ENCODE assay signal across 13 cellular contexts in the genomic region with DNA sequence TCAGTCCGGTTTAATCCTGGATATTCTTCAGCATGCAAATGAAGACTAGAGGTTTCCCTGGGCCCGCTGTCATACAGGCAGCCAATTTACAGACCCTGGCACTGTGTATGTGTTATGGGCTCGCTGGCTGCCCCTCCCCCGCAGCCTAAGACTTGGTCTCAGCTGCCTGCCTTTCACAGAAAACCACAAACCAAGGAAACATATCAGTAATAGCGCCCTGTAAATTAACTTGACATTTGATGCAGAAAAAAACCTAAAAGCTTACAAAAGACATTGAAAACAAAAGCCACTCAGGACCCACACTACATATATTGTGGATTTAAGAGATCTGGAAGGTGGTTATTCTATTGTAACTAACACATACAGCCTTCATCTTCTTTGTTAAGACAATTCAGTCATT.
A peak's percentile ranks its signal among the peaks of the same experiment; 100 is the strongest.
DNase-seq lines count a peak whose midpoint lies in the region; ATAC-seq and TF ChIP-seq lines count a peak whose summit lies in the region.
"Had no signal": no experiment of that assay in that cellular context is flagged by ENCODE, and none has a peak within 500 bp of the region (broad histone marks: within the 10 kb centered on the region; RNA-seq: fewer than 3 reads in every experiment).

No MANE protein-coding gene starts in this region.

- H3K9me3 ChIP-seq in upper lobe of left lung, result no peaks in the 10 kb centered on the region
- H3K9me3 ChIP-seq: prostate gland had no signal

- no peak for TF ChIP-seq EP300 in upper lobe of left lung (IDR thresholded peaks at IDR 0.05)

- H3K4me3 Mint-ChIP-seq in activated CD4-positive, alpha-beta T cell treated with anti-CD3 and anti-CD28 coated beads for 36 hours, result no peak overlapping the region
- H3K4me3 Mint-ChIP-seq in activated CD4-positive, alpha-beta T cell treated with anti-CD3 and anti-CD28 coated beads, Interleukin-2, amount 10 ng/mL, durations not matched to agents 24 days and 14 days, result no peak overlapping the region
- no peak overlapping the region for H3K4me3 Mint-ChIP-seq in stimulated activated naive CD8-positive, alpha-beta T cell treated with anti-CD3 and anti-CD28 coated beads, Interleukin-15, amount 100 ng/mL, for 72 hours
- H3K4me3 Mint-ChIP-seq: activated naive CD8-positive, alpha-beta T cell treated with anti-CD3 and anti-CD28 coated beads, Interleukin-2, amount 10 ng/mL, durations not matched to agents 7 days and 5 days had no signal

- peaks cover 3% of the 10 kb centered on the region for H3K4me1 Mint-ChIP-seq in activated CD4-positive, alpha-beta T cell treated with anti-CD3 and anti-CD28 coated beads for 36 hours
- no peaks in the 10 kb centered on the region for H3K4me1 Mint-ChIP-seq in activated CD4-positive, alpha-beta T cell treated with anti-CD3 and anti-CD28 coated beads, Interleukin-2, amount 10 ng/mL, durations not matched to agents 24 days and 14 days
- H3K4me1 Mint-ChIP-seq in stimulated activated naive CD8-positive, alpha-beta T cell treated with anti-CD3 and anti-CD28 coated beads, Interleukin-15, amount 100 ng/mL, for 72 hours, result peaks cover 6% of the 10 kb centered on the region

- no peaks in the 10 kb centered on the region for H3K36me3 Mint-ChIP-seq in activated CD4-positive, alpha-beta T cell treated with anti-CD3 and anti-CD28 coated beads for 36 hours (ENCODE audit: low read depth)
- H3K36me3 Mint-ChIP-seq in activated CD4-positive, alpha-beta T cell treated with anti-CD3 and anti-CD28 coated beads, Interleukin-2, amount 10 ng/mL, durations not matched to agents 24 days and 14 days (ENCODE audit: low read depth), result no peaks in the 10 kb centered on the region
- H3K36me3 Mint-ChIP-seq: activated naive CD8-positive, alpha-beta T cell treated with anti-CD3 and anti-CD28 coated beads, Interleukin-2, amount 10 ng/mL, durations not matched to agents 7 days and 5 days had no signal

- H3K27me3 ChIP-seq in upper lobe of left lung, result no peaks in the 10 kb centered on the region

- H3K27me3 Mint-ChIP-seq in activated CD4-positive, alpha-beta T cell treated with anti-CD3 and anti-CD28 coated beads for 36 hours, result peaks cover 8% of the 10 kb centered on the region
- peaks cover 6% of the 10 kb centered on the region for H3K27me3 Mint-ChIP-seq in activated CD4-positive, alpha-beta T cell treated with anti-CD3 and anti-CD28 coated beads, Interleukin-2, amount 10 ng/mL, durations not matched to agents 24 days and 14 days
- no peaks in the 10 kb centered on the region for H3K27me3 Mint-ChIP-seq in stimulated activated naive CD8-positive, alpha-beta T cell treated with anti-CD3 and anti-CD28 coated beads, Interleukin-15, amount 100 ng/mL, for 72 hours

- no peaks in the 10 kb centered on the region for H3K4me1 ChIP-seq in upper lobe of left lung
- H3K4me1 ChIP-seq: prostate gland had no signal

- CTCF ChIA-PET in activated CD4-positive, alpha-beta T cell treated with anti-CD3 and anti-CD28 coated beads for 36 hours (lab: Charles Lee), result no interaction called here

- H3K27ac Mint-ChIP-seq in activated CD4-positive, alpha-beta T cell treated with anti-CD3 and anti-CD28 coated beads for 36 hours, result no peak overlapping the region
- H3K27ac Mint-ChIP-seq in activated CD4-positive, alpha-beta T cell treated with anti-CD3 and anti-CD28 coated beads, Interleukin-2, amount 10 ng/mL, durations not matched to agents 24 days and 14 days, result no peak overlapping the region
- H3K27ac Mint-ChIP-seq in stimulated activated naive CD8-positive, alpha-beta T cell treated with anti-CD3 and anti-CD28 coated beads, Interleukin-15, amount 100 ng/mL, for 72 hours, result no peak overlapping the region
- H3K27ac Mint-ChIP-seq: activated naive CD8-positive, alpha-beta T cell treated with anti-CD3 and anti-CD28 coated beads, Interleukin-2, amount 10 ng/mL, durations not matched to agents 7 days and 5 days had no signal

- H3K9me3 Mint-ChIP-seq in activated CD4-positive, alpha-beta T cell treated with anti-CD3 and anti-CD28 coated beads for 36 hours (ENCODE audit: low read depth), result no peaks in the 10 kb centered on the region
- no peaks in the 10 kb centered on the region for H3K9me3 Mint-ChIP-seq in activated CD4-positive, alpha-beta T cell treated with anti-CD3 and anti-CD28 coated beads, Interleukin-2, amount 10 ng/mL, durations not matched to agents 24 days and 14 days
- H3K9me3 Mint-ChIP-seq in stimulated activated naive CD8-positive, alpha-beta T cell treated with anti-CD3 and anti-CD28 coated beads, Interleukin-15, amount 100 ng/mL, for 72 hours, result no peaks in the 10 kb centered on the region
- H3K9me3 Mint-ChIP-seq: activated naive CD8-positive, alpha-beta T cell treated with anti-CD3 and anti-CD28 coated beads, Interleukin-2, amount 10 ng/mL, durations not matched to agents 7 days and 5 days had no signal

- peak; percentile 7 for DNase-seq in activated CD4-positive, alpha-beta T cell treated with anti-CD3 and anti-CD28 coated beads for 36 hours
- DNase-seq in activated CD4-positive, alpha-beta T cell treated with anti-CD3 and anti-CD28 coated beads, Interleukin-2, amount 10 ng/mL, durations not matched to agents 24 days and 14 days, result no peak
- DNase-seq in NCI-H526 (lab: John Stamatoyannopoulos, UW), result peak; percentile 86 to 91
- peak; percentile 64 for DNase-seq in cerebellum (ENCODE audit: low spot score)
- DNase-seq in stimulated activated naive CD8-positive, alpha-beta T cell treated with anti-CD3 and anti-CD28 coated beads, Interleukin-15, amount 100 ng/mL, for 72 hours, result no peak
- DNase-seq in upper lobe of left lung, result no peak
- no peak for DNase-seq in glomerular visceral epithelial cell (ENCODE audit: extremely low spot score)
- DNase-seq: activated CD8-positive, alpha-beta memory T cell treated with anti-CD3 and anti-CD28 coated beads for 24 hours; activated naive CD8-positive, alpha-beta T cell treated with anti-CD3 and anti-CD28 coated beads, Interleukin-2, amount 10 ng/mL, durations not matched to agents 7 days and 5 days; foreskin fibroblast; NCI-H510A treated with DMSO at 0.1 percent for 48 hours had no signal

- intact Hi-C loops in activated CD4-positive, alpha-beta T cell treated with anti-CD3 and anti-CD28 coated beads for 36 hours (cut with DNase I, micrococcal nuclease), result no loop called here
- intact Hi-C loops in activated CD4-positive, alpha-beta T cell treated with anti-CD3 and anti-CD28 coated beads, Interleukin-2, amount 10 ng/mL, durations not matched to agents 24 days and 14 days (cut with micrococcal nuclease), result no loop called here

- TF ChIP-seq CTCF in upper lobe of left lung (IDR thresholded peaks at IDR 0.05), result no peak

- no peak overlapping the region for H3K4me3 ChIP-seq in upper lobe of left lung
- H3K4me3 ChIP-seq: prostate gland had no signal

- H3K36me3 ChIP-seq in upper lobe of left lung, result no peaks in the 10 kb centered on the region
- H3K36me3 ChIP-seq: prostate gland had no signal

- WGBS in upper lobe of left lung, 2 donors, result 21 to 23% methylated on average over 5 of the region's 5 CpGs

- POLR2A ChIA-PET in activated CD4-positive, alpha-beta T cell treated with anti-CD3 and anti-CD28 coated beads for 36 hours (lab: Charles Lee), result no interaction called here

- H3K27ac ChIP-seq in upper lobe of left lung, result no peak overlapping the region
- H3K27ac ChIP-seq: prostate gland had no signal

- ATAC-seq in activated CD4-positive, alpha-beta T cell treated with anti-CD3 and anti-CD28 coated beads for 36 hours, result no peak
- peak; percentile 42 for ATAC-seq in stimulated activated naive CD8-positive, alpha-beta T cell treated with anti-CD3 and anti-CD28 coated beads, Interleukin-15, amount 100 ng/mL, for 72 hours
- ATAC-seq in upper lobe of left lung (ENCODE audit: low FRiP score in 2 of 2) (no peak), GM18498 (IDR thresholded peaks at IDR 0.05; ENCODE audit: unreplicated experiment) (no peak)

- TF ChIP-seq POLR2A in upper lobe of left lung (IDR thresholded peaks at IDR 0.05), result no peak

Comparison
In these comparisons a context has a peak if more than half of its experiments do, and no peak if none do; other contexts are left out.
1. DNase-seq: peak in activated CD4-positive, alpha-beta T cell treated with anti-CD3 and anti-CD28 coated beads for 36 hours (single experiment), NCI-H526 (2 of 2) and cerebellum (single experiment); none in activated CD4-positive, alpha-beta T cell treated with anti-CD3 and anti-CD28 coated beads, Interleukin-2, amount 10 ng/mL, durations not matched to agents 24 days and 14 days (single experiment), stimulated activated naive CD8-positive, alpha-beta T cell treated with anti-CD3 and anti-CD28 coated beads, Interleukin-15, amount 100 ng/mL, for 72 hours (0 of 2), upper lobe of left lung (0 of 2) and glomerular visceral epithelial cell (single experiment).